28 cellular contexts compared by ENCODE assay signal in the genomic region with DNA sequence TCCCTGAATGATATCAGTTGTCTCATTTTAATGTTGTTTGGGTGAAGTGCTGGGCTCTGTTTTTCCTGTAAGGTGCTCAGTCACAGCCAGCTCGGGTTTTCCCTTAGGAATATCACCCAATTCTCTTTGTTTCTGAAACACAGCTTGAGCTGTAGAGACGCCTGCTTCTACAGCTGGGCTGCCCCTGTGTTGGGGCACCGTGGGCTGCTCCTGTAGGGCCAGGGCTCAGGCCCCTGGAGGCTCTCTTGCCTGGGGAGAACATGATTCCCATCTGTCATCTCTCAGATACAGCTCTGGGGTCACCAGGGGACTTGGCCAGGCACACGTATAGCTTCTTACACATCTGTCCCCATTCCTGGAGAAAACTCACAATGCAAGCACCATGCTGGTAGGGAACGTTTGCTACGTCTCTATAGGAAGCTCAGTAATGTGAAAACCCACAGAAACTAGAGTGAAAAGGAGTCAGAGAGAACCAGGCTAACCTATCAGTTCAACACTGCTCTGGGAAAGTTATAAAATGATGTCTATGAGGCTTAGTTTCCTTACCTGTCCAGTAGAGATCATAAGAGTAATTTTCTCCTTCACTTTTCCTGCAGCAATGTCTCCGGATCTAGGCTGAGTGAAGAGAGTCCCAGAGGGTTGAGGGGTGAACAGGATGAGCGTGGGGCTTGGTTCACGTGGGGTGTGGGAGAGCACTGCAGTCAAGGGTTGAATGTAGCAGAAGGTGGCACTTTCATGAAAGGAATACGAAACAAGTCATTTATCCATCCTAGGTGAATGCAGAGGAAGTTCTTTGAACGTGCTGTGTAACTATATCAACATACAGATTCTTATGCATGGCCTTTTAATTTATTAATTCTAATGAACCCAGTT. TPM values are rescaled to one million over a fixed set of nuclear protein-coding genes. Genes with fewer than 3 reads are reported as not detected.
DNase-seq lines count a peak whose midpoint lies in the region; ATAC-seq and TF ChIP-seq lines count a peak whose summit lies in the region.
"Had no signal": no experiment of that assay in that cellular context is flagged by ENCODE, and none has a peak within 500 bp of the region (broad histone marks: within the 10 kb centered on the region; RNA-seq: fewer than 3 reads in every experiment).

No MANE protein-coding gene starts in this region.

- H3K27ac ChIP-seq in H9 (ENCODE audit: insufficient read length, low read depth, low read length): peak overlapping the region; percentile 78
- no peak overlapping the region for H3K27ac ChIP-seq in OCI-LY3 (ENCODE audit: low read length)
- H3K27ac ChIP-seq in iPS-18a (ENCODE audit: low read length): peak overlapping the region; percentile 9
- no peak overlapping the region for H3K27ac ChIP-seq in SJCRH30
- H3K27ac ChIP-seq: coronary artery, esophagus muscularis mucosa, foreskin keratinocyte, left ventricle myocardium inferior, RWPE1, SK-N-MC, upper lobe of left lung had no signal

- H3K23ac ChIP-seq in H9 (ENCODE audit: insufficient read length, low read depth, low read length): no peak overlapping the region

- H3K27ac Mint-ChIP-seq in H9 (peak overlapping the region; percentile 74 to 93 (median 93)), osteocyte (ENCODE audit: unreplicated experiment) (peak overlapping the region; percentile 81)
- no peak overlapping the region for H3K27ac Mint-ChIP-seq in activated CD8-positive, alpha-beta memory T cell treated with anti-CD3 and anti-CD28 coated beads, Interleukin-2, amount 10 ng/mL, durations not matched to agents 7 days and 5 days
- H3K27ac Mint-ChIP-seq: activated CD8-positive, alpha-beta T cell treated with anti-CD3 and anti-CD28 coated beads for 36 hours; activated naive CD4-positive, alpha-beta T cell treated with anti-CD3 and anti-CD28 coated beads, Interleukin-2, amount 50 U/mL, for 72 hours; natural killer cell; T-helper 1 cell treated with Interleukin-12 subunit alpha and Interleukin-12 subunit beta and Interleukin-4 antibody, amounts not matched to agents 30 μg/mL and 1 μg/mL, for 36 hours had no signal

- no peak overlapping the region for H2BK120ac ChIP-seq in H9 (ENCODE audit: low read depth, low read length, poor library complexity, severe bottlenecking)

- no peak overlapping the region for H4K8ac ChIP-seq in H9 (replicated peaks; ENCODE audit: insufficient read length, low read depth, low read length)

- H4K91ac ChIP-seq in H9 (ENCODE audit: insufficient read length, low read depth, low read length): no peak overlapping the region

- DNase-seq in H9 (no peak), osteocyte (ENCODE audit: extremely low spot score, unreplicated experiment) (no peak), SJCRH30 (no peak), epidermal melanocyte (ENCODE audit: insufficient read length, low spot score) (no peak), iPS-NIHi7 (ENCODE audit: extremely low spot score) (no peak)
- no peak for DNase-seq in activated CD8-positive, alpha-beta memory T cell treated with anti-CD3 and anti-CD28 coated beads, Interleukin-2, amount 10 ng/mL, durations not matched to agents 7 days and 5 days
- DNase-seq: activated CD8-positive, alpha-beta T cell treated with anti-CD3 and anti-CD28 coated beads for 36 hours; anterior cingulate cortex; BE2C; foreskin keratinocyte; left ventricle myocardium inferior; natural killer cell; NCI-H187; NCI-H2227 treated with DMSO at 0.1 percent for 48 hours; NCI-H748 treated with DMSO at 0.1 percent for 48 hours; pancreas; right cardiac atrium; stimulated activated CD4-positive, alpha-beta T cell treated with anti-CD3 and anti-CD28 coated beads, Interleukin-2, amount 100 ng/mL, for 48 hours; upper lobe of left lung had no signal

- H3K79me1 ChIP-seq in H9 (ENCODE audit: insufficient read depth, low read depth, low read length, poor library complexity, severe bottlenecking): peaks cover 3% of the 10 kb centered on the region

- H3K4me3 Mint-ChIP-seq in H9 (peak overlapping the region in 1 of 2 experiments; percentile 22; a peak in 2 of 5 replicates), osteocyte (ENCODE audit: unreplicated experiment) (peak overlapping the region; percentile 11)
- H3K4me3 Mint-ChIP-seq in activated CD8-positive, alpha-beta memory T cell treated with anti-CD3 and anti-CD28 coated beads, Interleukin-2, amount 10 ng/mL, durations not matched to agents 7 days and 5 days: no peak overlapping the region
- H3K4me3 Mint-ChIP-seq: activated CD8-positive, alpha-beta T cell treated with anti-CD3 and anti-CD28 coated beads for 36 hours; natural killer cell; T-helper 1 cell treated with Interleukin-12 subunit alpha and Interleukin-12 subunit beta and Interleukin-4 antibody, amounts not matched to agents 30 μg/mL and 1 μg/mL, for 36 hours had no signal

- no peak overlapping the region for H2BK5ac ChIP-seq in H9 (ENCODE audit: insufficient read length, low read length)

- H3K79me2 ChIP-seq in H9 (ENCODE audit: insufficient read depth, low read length) (peaks cover 11% of the 10 kb centered on the region), OCI-LY3 (ENCODE audit: low read length) (no peaks in the 10 kb centered on the region)

- H3K27me3 ChIP-seq in H9 (ENCODE audit: insufficient read depth, low read length): no peaks in the 10 kb centered on the region
- H3K27me3 ChIP-seq in OCI-LY3 (ENCODE audit: low read depth, low read length): peaks cover 29% of the 10 kb centered on the region
- no peaks in the 10 kb centered on the region for H3K27me3 ChIP-seq in iPS-18a (ENCODE audit: control insufficient read depth, insufficient read depth, low read length)
- no peaks in the 10 kb centered on the region for H3K27me3 ChIP-seq in SJCRH30
- H3K27me3 ChIP-seq: foreskin keratinocyte, pancreas, upper lobe of left lung had no signal

- H3K9me3 ChIP-seq in H9 (ENCODE audit: control insufficient read depth, low read depth, low read length) (no peaks in the 10 kb centered on the region), OCI-LY3 (ENCODE audit: insufficient read depth, low read length) (no peaks in the 10 kb centered on the region), iPS-18a (ENCODE audit: control insufficient read depth, low read depth, low read length) (no peaks in the 10 kb centered on the region), SJCRH30 (replicated peaks) (no peaks in the 10 kb centered on the region)
- H3K9me3 ChIP-seq: BE2C, esophagus muscularis mucosa, left ventricle myocardium inferior, pancreas, upper lobe of left lung had no signal

- peaks cover 10% of the 10 kb centered on the region; the same call in 1 of the 2 replicates for H3K4me1 ChIP-seq in H9 (ENCODE audit: insufficient read depth, low read length)
- H3K4me1 ChIP-seq in OCI-LY3 (ENCODE audit: low read length): peaks cover 18% of the 10 kb centered on the region
- peaks cover 28% of the 10 kb centered on the region for H3K4me1 ChIP-seq in iPS-18a (ENCODE audit: control insufficient read depth, low read depth, low read length)
- peaks cover 24% of the 10 kb centered on the region for H3K4me1 ChIP-seq in SJCRH30
- H3K4me1 ChIP-seq: BE2C, esophagus muscularis mucosa, foreskin keratinocyte, left ventricle myocardium inferior, upper lobe of left lung had no signal

- H3K4me1 Mint-ChIP-seq in H9 (peaks cover 30 to 39% of the 10 kb centered on the region in 2 experiments), osteocyte (ENCODE audit: unreplicated experiment) (peaks cover 71% of the 10 kb centered on the region)
- H3K4me1 Mint-ChIP-seq in activated CD8-positive, alpha-beta memory T cell treated with anti-CD3 and anti-CD28 coated beads, Interleukin-2, amount 10 ng/mL, durations not matched to agents 7 days and 5 days: no peaks in the 10 kb centered on the region
- H3K4me1 Mint-ChIP-seq: natural killer cell had no signal

- H3K36me3 ChIP-seq in OCI-LY3 (replicated peaks; ENCODE audit: low read depth, low read length): no peaks in the 10 kb centered on the region
- H3K36me3 ChIP-seq in iPS-18a (ENCODE audit: control insufficient read depth, low read depth, low read length): peaks cover 28% of the 10 kb centered on the region
- no peaks in the 10 kb centered on the region for H3K36me3 ChIP-seq in SJCRH30
- H3K36me3 ChIP-seq: BE2C, esophagus muscularis mucosa, left ventricle myocardium inferior, pancreas had no signal

- no peak overlapping the region for H3K14ac ChIP-seq in H9 (ENCODE audit: insufficient read depth, low read length)

- H2BK20ac ChIP-seq in H9 (ENCODE audit: low read depth, low read length, poor library complexity, severe bottlenecking): no peak overlapping the region

- no peak overlapping the region for H3K9ac ChIP-seq in H9 (ENCODE audit: extremely low read depth, insufficient read length, low read length)
- H3K9ac ChIP-seq in OCI-LY3 (ENCODE audit: low read length): no peak overlapping the region
- no peak overlapping the region for H3K9ac ChIP-seq in iPS-18a (ENCODE audit: low read length)

- H3T11ph ChIP-seq in H9 (ENCODE audit: low read length): no peak overlapping the region

- CTCF ChIA-PET in activated CD8-positive, alpha-beta memory T cell treated with anti-CD3 and anti-CD28 coated beads, Interleukin-2, amount 10 ng/mL, durations not matched to agents 7 days and 5 days (lab: Charles Lee): no interaction called here

- H3K9me3 Mint-ChIP-seq in H9 (no peaks in the 10 kb centered on the region), osteocyte (ENCODE audit: unreplicated experiment) (no peaks in the 10 kb centered on the region)
- H3K9me3 Mint-ChIP-seq in activated CD8-positive, alpha-beta memory T cell treated with anti-CD3 and anti-CD28 coated beads, Interleukin-2, amount 10 ng/mL, durations not matched to agents 7 days and 5 days (ENCODE audit: low read depth): no peaks in the 10 kb centered on the region
- H3K9me3 Mint-ChIP-seq: activated CD8-positive, alpha-beta T cell treated with anti-CD3 and anti-CD28 coated beads for 36 hours; activated naive CD4-positive, alpha-beta T cell treated with anti-CD3 and anti-CD28 coated beads, Interleukin-2, amount 50 U/mL, for 72 hours; natural killer cell; T-helper 1 cell treated with Interleukin-12 subunit alpha and Interleukin-12 subunit beta and Interleukin-4 antibody, amounts not matched to agents 30 μg/mL and 1 μg/mL, for 36 hours had no signal

- H2AK5ac ChIP-seq in H9 (ENCODE audit: insufficient read length, low read length): no peak overlapping the region

- no CpG with 5 or more reads among the region's 11 CpGs for WGBS in H9 (ENCODE audit: extremely low coverage, insufficient read length, low lambda C conversion rate)

- no peak overlapping the region for H3K4ac ChIP-seq in H9 (ENCODE audit: low read depth, low read length)

- H3K56ac ChIP-seq in H9 (ENCODE audit: insufficient read length, low read depth, low read length): no peak overlapping the region

- peak overlapping the region; percentile 65 for H2BK12ac ChIP-seq in H9 (ENCODE audit: insufficient read length, low read depth, low read length)

- H2BK15ac ChIP-seq in H9 (ENCODE audit: low read depth, low read length): no peak overlapping the region

- H2AFZ ChIP-seq in H9 (ENCODE audit: low read length): no peak overlapping the region
- no peak overlapping the region for H2AFZ ChIP-seq in OCI-LY3 (ENCODE audit: low read depth, low read length)

- H3K23me2 ChIP-seq in H9 (ENCODE audit: insufficient read length, low read depth, low read length, poor library complexity, severe bottlenecking): peaks cover 2% of the 10 kb centered on the region

- H3K27me3 Mint-ChIP-seq in H9 (ENCODE audit: low read depth) (no peaks in the 10 kb centered on the region), osteocyte (ENCODE audit: unreplicated experiment) (no peaks in the 10 kb centered on the region)
- H3K27me3 Mint-ChIP-seq in activated CD8-positive, alpha-beta memory T cell treated with anti-CD3 and anti-CD28 coated beads, Interleukin-2, amount 10 ng/mL, durations not matched to agents 7 days and 5 days: peaks cover 38% of the 10 kb centered on the region

- H3K18ac ChIP-seq in H9 (ENCODE audit: insufficient read length, low read depth, low read length): no peak overlapping the region

- TF ChIP-seq CTCF in H9 (conservative IDR thresholded peaks at IDR 0.05): no peak
- TF ChIP-seq CTCF in OCI-LY3 (IDR thresholded peaks at IDR 0.05; ENCODE audit: low read depth, low read length): no peak
- no peak for TF ChIP-seq CTCF in osteocyte (IDR thresholded peaks at IDR 0.05)

- H3K4me2 ChIP-seq in H9 (ENCODE audit: insufficient read depth, insufficient read length, low read length) (peak overlapping the region; percentile 3), OCI-LY3 (ENCODE audit: low read length) (peak overlapping the region; percentile 21)

- H3K4me3 ChIP-seq in OCI-LY3 (ENCODE audit: low read length): no peak overlapping the region
- H3K4me3 ChIP-seq in iPS-18a (ENCODE audit: low read length): no peak overlapping the region
- H3K4me3 ChIP-seq in SJCRH30: no peak overlapping the region
- H3K4me3 ChIP-seq: coronary artery, esophagus muscularis mucosa, left ventricle myocardium inferior, pancreas, SK-N-MC, upper lobe of left lung had no signal

- H3K36me3 Mint-ChIP-seq in H9 (ENCODE audit: insufficient read depth in 1 of 3, low read depth in 3 of 3): peaks cover 24 to 52% (median 40%) of the 10 kb centered on the region in 3 experiments
- peaks cover 39% of the 10 kb centered on the region for H3K36me3 Mint-ChIP-seq in osteocyte (ENCODE audit: unreplicated experiment)
- no peaks in the 10 kb centered on the region for H3K36me3 Mint-ChIP-seq in activated CD8-positive, alpha-beta memory T cell treated with anti-CD3 and anti-CD28 coated beads, Interleukin-2, amount 10 ng/mL, durations not matched to agents 7 days and 5 days
- H3K36me3 Mint-ChIP-seq: activated naive CD4-positive, alpha-beta T cell treated with anti-CD3 and anti-CD28 coated beads, Interleukin-2, amount 50 U/mL, for 72 hours; natural killer cell had no signal

- H4K5ac ChIP-seq in H9 (ENCODE audit: insufficient read length, low read depth, low read length): no peak overlapping the region

- H4K20me1 ChIP-seq in H9 (ENCODE audit: control insufficient read depth, insufficient read depth, insufficient read length): no peaks in the 10 kb centered on the region
- no peaks in the 10 kb centered on the region for H4K20me1 ChIP-seq in OCI-LY3 (ENCODE audit: insufficient read depth, low read length)

- no peak for ATAC-seq in activated CD8-positive, alpha-beta memory T cell treated with anti-CD3 and anti-CD28 coated beads, Interleukin-2, amount 10 ng/mL, durations not matched to agents 7 days and 5 days
- ATAC-seq: activated CD8-positive, alpha-beta T cell treated with anti-CD3 and anti-CD28 coated beads for 36 hours; activated naive CD4-positive, alpha-beta T cell treated with anti-CD3 and anti-CD28 coated beads, Interleukin-2, amount 50 U/mL, for 72 hours; foreskin keratinocyte; HCT116; natural killer cell had no signal

RNA-seq across cellular contexts. Expression of gene FHDC1, which starts 14.5 kb away (rescaled TPM):
- total RNA-seq in H9 (2021): 19.7 and 19.9 TPM in 2 replicates
- 22.1 and 22.3 TPM in 2 replicates for total RNA-seq in osteocyte
- total RNA-seq in SJCRH30 (2014; rRNA removed; shearing (Covaris generic)): 1.9 and 2.0 TPM in 2 replicates
- under 1 TPM; 0.12 to 0.14 TPM for total RNA-seq in activated CD8-positive, alpha-beta memory T cell treated with anti-CD3 and anti-CD28 coated beads, Interleukin-2, amount 10 ng/mL, durations not matched to agents 7 days and 5 days

Comparison
In these comparisons a context has a peak if more than half of its experiments do, and no peak if none do; other contexts are left out.
1. H3K27ac ChIP-seq: peak in H9 (single experiment) and iPS-18a (single experiment); none in OCI-LY3 (single experiment) and SJCRH30 (single experiment).